ENCODE assay signal across 10 cellular contexts in genomic region chr15:60901647-60902046, GRCh38.
DNase-seq lines count a peak whose midpoint lies in the region; ATAC-seq and TF ChIP-seq lines count a peak whose summit lies in the region.
"Had no signal": no experiment of that assay in that cellular context is flagged by ENCODE, and none has a peak within 500 bp of the region (broad histone marks: within the 10 kb centered on the region; RNA-seq: fewer than 3 reads in every experiment).

No MANE protein-coding gene starts in this region.

- H3K4me1 ChIP-seq in esophagus squamous epithelium: no peaks in the 10 kb centered on the region

- intact Hi-C loops in esophagus squamous epithelium (cut with DNase I): no loop called here

- no peak for TF ChIP-seq CTCF in esophagus squamous epithelium (IDR thresholded peaks at IDR 0.05)

- DNase-seq in GM19240 (ENCODE audit: insufficient read length, low spot score) (peak; percentile 35), H4 (ENCODE audit: low spot score) (no peak), NCI-H1092 (lab: John Stamatoyannopoulos, UW) (no peak), esophagus squamous epithelium (lab: John Stamatoyannopoulos, UW) (no peak)
- no peak for DNase-seq in central memory CD4-positive, alpha-beta T cell
- DNase-seq: adrenal gland, immature natural killer cell had no signal

- no peak for TF ChIP-seq POLR2A in esophagus squamous epithelium (IDR thresholded peaks at IDR 0.05)

- no peak overlapping the region for H3K27ac ChIP-seq in esophagus squamous epithelium

- ATAC-seq in GM18502 (IDR thresholded peaks at IDR 0.05; ENCODE audit: poor library complexity, unreplicated experiment) (peak; percentile 83), HG02763 (IDR thresholded peaks at IDR 0.05; ENCODE audit: unreplicated experiment) (peak; percentile 55), HG03558 (IDR thresholded peaks at IDR 0.05; ENCODE audit: extremely low read depth, unreplicated experiment) (peak; percentile 88)

- 81 to 88% methylated on average over 4 of the region's 4 CpGs for WGBS in esophagus squamous epithelium, 2 donors

- H3K4me3 ChIP-seq in esophagus squamous epithelium: no peak overlapping the region
- H3K4me3 ChIP-seq: adrenal gland had no signal

- no peaks in the 10 kb centered on the region for H3K36me3 ChIP-seq in esophagus squamous epithelium
- H3K36me3 ChIP-seq: adrenal gland had no signal

- no peaks in the 10 kb centered on the region for H3K9me3 ChIP-seq in esophagus squamous epithelium
- H3K9me3 ChIP-seq: adrenal gland had no signal

- no peaks in the 10 kb centered on the region for H3K27me3 ChIP-seq in esophagus squamous epithelium
- H3K27me3 ChIP-seq: adrenal gland had no signal
